1 cellular context compared by ENCODE assay signal in genomic region chr16:4800290-4801041, GRCh38.
TF ChIP-seq lines count a peak whose summit lies in the region.

No MANE protein-coding gene starts in this region.

TF ChIP-seq in HepG2, 621 proteins besides CTCF, POLR2A, EP300 and RAD21 (continued from another document and continues in another):
- TF ChIP-seq, protein P1, sequence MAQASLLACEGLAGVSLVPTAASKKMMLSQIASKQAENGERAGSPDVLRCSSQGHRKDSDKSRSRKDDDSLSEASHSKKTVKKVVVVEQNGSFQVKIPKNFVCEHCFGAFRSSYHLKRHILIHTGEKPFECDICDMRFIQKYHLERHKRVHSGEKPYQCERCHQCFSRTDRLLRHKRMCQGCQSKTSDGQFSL (CRISPR knock-in tag; IDR thresholded peaks at IDR 0.05): peak; percentile 95
- TF ChIP-seq GABPA (IDR thresholded peaks at IDR 0.05; ENCODE audit: low read depth, low read length) (peak; percentile 85), GABPA (CRISPR knock-in tag; IDR thresholded peaks at IDR 0.05; ENCODE audit: low read depth) (peak; percentile 95), SALL1 (CRISPR knock-in tag; IDR thresholded peaks at IDR 0.05) (no peak; the same call in 1 of the 2 replicates), ZFP1 (CRISPR knock-in tag; IDR thresholded peaks at IDR 0.05) (no peak), POLR2AphosphoS2 (IDR thresholded peaks at IDR 0.05; ENCODE audit: low read depth, low read length) (no peak), KDM3A (CRISPR knock-in tag; IDR thresholded peaks at IDR 0.05; ENCODE audit: low read depth) (0 out of 2 replicates have a peak, but pooled peaks have one; percentile 36), GATAD1 (CRISPR knock-in tag; IDR thresholded peaks at IDR 0.05) (peak; percentile 54), NCOA2 (CRISPR knock-in tag; IDR thresholded peaks at IDR 0.05) (no peak), SUZ12 (IDR thresholded peaks at IDR 0.05; ENCODE audit: low read depth, low read length) (no peak), SAFB2 (CRISPR knock-in tag; IDR thresholded peaks at IDR 0.05; ENCODE audit: borderline replicate concordance, low read depth) (no peak), KLF12 (CRISPR knock-in tag; IDR thresholded peaks at IDR 0.05; ENCODE audit: borderline replicate concordance) (0 out of 2 replicates have a peak, but pooled peaks have one; percentile 42), ZNF292 (CRISPR knock-in tag; IDR thresholded peaks at IDR 0.05; ENCODE audit: borderline replicate concordance, low read depth) (peak; percentile 40; the same call in 1 of the 2 replicates), MLXIP (CRISPR knock-in tag; IDR thresholded peaks at IDR 0.05; ENCODE audit: borderline replicate concordance) (no peak), RBM22 (optimal IDR thresholded peaks at IDR 0.05; ENCODE audit: low read length) (no peak), ZNF691 (CRISPR knock-in tag; IDR thresholded peaks at IDR 0.05; ENCODE audit: borderline replicate concordance, low read depth) (0 out of 2 replicates have a peak, but pooled peaks have one; percentile 56), ZNF562 (CRISPR knock-in tag; IDR thresholded peaks at IDR 0.05; ENCODE audit: borderline replicate concordance) (no peak), YY1 (IDR thresholded peaks at IDR 0.05; ENCODE audit: insufficient read depth, insufficient replicate concordance, low read depth, low read length) (peak; percentile 39), EEA1 (CRISPR knock-in tag; IDR thresholded peaks at IDR 0.05; ENCODE audit: borderline replicate concordance) (no peak), ZNF737 (CRISPR knock-in tag; IDR thresholded peaks at IDR 0.05; ENCODE audit: borderline replicate concordance) (no peak), CEBPB (IDR thresholded peaks at IDR 0.05; ENCODE audit: borderline replicate concordance, low read depth, low read length) (no peak), ERF (CRISPR knock-in tag; IDR thresholded peaks at IDR 0.05) (no peak), SAP130 (CRISPR knock-in tag; IDR thresholded peaks at IDR 0.05; ENCODE audit: low read depth) (peak; percentile 84), PLRG1 (conservative IDR thresholded peaks at IDR 0.05) (no peak), LRRFIP1 (CRISPR knock-in tag; conservative IDR thresholded peaks at IDR 0.05) (no peak), THAP11 (CRISPR knock-in tag; IDR thresholded peaks at IDR 0.05) (peak; percentile 86), NFIC (IDR thresholded peaks at IDR 0.05; ENCODE audit: low read length) (no peak), MBNL3 (CRISPR knock-in tag; conservative IDR thresholded peaks at IDR 0.05) (no peak), PCBP2 (optimal IDR thresholded peaks at IDR 0.05; ENCODE audit: low read depth, low read length, poor library complexity, severe bottlenecking) (no peak), CBX2 (IDR thresholded peaks at IDR 0.05; ENCODE audit: low read depth, low read length) (no peak), CBX2 (CRISPR knock-in tag; IDR thresholded peaks at IDR 0.05; ENCODE audit: low read depth) (no peak), ZNF468 (CRISPR knock-in tag; IDR thresholded peaks at IDR 0.05) (no peak), ZNF770 (CRISPR knock-in tag; IDR thresholded peaks at IDR 0.05) (no peak), NFE2 (CRISPR knock-in tag; IDR thresholded peaks at IDR 0.05) (no peak), AGO2 (optimal IDR thresholded peaks at IDR 0.05; ENCODE audit: low read depth, low read length) (peak; percentile 26), SNRNP70 (IDR thresholded peaks at IDR 0.05; ENCODE audit: low read depth, low read length) (no peak), ZNF513 (CRISPR knock-in tag; conservative IDR thresholded peaks at IDR 0.05) (no peak), SALL2 (CRISPR knock-in tag; IDR thresholded peaks at IDR 0.05) (no peak), MAFK (conservative IDR thresholded peaks at IDR 0.05 in 1 of 2, IDR thresholded peaks at IDR 0.05 in 1 of 2; ENCODE audit: low read length in 2 of 2) (no peak), MAX (IDR thresholded peaks at IDR 0.05) (peak; percentile 22; the same call in 1 of the 2 replicates), NAIF1 (CRISPR knock-in tag; IDR thresholded peaks at IDR 0.05; ENCODE audit: borderline replicate concordance) (no peak), GATAD2A (CRISPR knock-in tag; IDR thresholded peaks at IDR 0.05) (0 out of 2 replicates have a peak, but pooled peaks have one; percentile 14)
- TF ChIP-seq, protein P2, sequence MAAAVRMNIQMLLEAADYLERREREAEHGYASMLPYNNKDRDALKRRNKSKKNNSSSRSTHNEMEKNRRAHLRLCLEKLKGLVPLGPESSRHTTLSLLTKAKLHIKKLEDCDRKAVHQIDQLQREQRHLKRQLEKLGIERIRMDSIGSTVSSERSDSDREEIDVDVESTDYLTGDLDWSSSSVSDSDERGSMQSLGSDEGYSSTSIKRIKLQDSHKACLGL (CRISPR knock-in tag; IDR thresholded peaks at IDR 0.05): 0 out of 2 replicates have a peak, but pooled peaks have one; percentile 12
- TF ChIP-seq, protein P3, sequence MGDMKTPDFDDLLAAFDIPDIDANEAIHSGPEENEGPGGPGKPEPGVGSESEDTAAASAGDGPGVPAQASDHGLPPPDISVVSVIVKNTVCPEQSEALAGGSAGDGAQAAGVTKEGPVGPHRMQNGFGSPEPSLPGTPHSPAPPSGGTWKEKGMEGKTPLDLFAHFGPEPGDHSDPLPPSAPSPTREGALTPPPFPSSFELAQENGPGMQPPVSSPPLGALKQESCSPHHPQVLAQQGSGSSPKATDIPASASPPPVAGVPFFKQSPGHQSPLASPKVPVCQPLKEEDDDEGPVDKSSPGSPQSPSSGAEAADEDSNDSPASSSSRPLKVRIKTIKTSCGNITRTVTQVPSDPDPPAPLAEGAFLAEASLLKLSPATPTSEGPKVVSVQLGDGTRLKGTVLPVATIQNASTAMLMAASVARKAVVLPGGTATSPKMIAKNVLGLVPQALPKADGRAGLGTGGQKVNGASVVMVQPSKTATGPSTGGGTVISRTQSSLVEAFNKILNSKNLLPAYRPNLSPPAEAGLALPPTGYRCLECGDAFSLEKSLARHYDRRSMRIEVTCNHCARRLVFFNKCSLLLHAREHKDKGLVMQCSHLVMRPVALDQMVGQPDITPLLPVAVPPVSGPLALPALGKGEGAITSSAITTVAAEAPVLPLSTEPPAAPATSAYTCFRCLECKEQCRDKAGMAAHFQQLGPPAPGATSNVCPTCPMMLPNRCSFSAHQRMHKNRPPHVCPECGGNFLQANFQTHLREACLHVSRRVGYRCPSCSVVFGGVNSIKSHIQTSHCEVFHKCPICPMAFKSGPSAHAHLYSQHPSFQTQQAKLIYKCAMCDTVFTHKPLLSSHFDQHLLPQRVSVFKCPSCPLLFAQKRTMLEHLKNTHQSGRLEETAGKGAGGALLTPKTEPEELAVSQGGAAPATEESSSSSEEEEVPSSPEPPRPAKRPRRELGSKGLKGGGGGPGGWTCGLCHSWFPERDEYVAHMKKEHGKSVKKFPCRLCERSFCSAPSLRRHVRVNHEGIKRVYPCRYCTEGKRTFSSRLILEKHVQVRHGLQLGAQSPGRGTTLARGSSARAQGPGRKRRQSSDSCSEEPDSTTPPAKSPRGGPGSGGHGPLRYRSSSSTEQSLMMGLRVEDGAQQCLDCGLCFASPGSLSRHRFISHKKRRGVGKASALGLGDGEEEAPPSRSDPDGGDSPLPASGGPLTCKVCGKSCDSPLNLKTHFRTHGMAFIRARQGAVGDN (CRISPR knock-in tag; IDR thresholded peaks at IDR 0.05): peak; percentile 95
